Comparison of ENCODE assay signal across 26 cellular contexts in genomic region chrX:137143864-137144263, GRCh38.
"Had no signal": no experiment of that assay in that cellular context is flagged by ENCODE, and none has a peak within 500 bp of the region (broad histone marks: within the 10 kb centered on the region; RNA-seq: fewer than 3 reads in every experiment).

No MANE protein-coding gene starts in this region.

- DNase-seq: stimulated activated CD4-positive, alpha-beta T cell treated with anti-CD3 and anti-CD28 coated beads, Interleukin-2, amount 100 ng/mL, for 48 hours; stimulated activated CD4-positive, alpha-beta T cell treated with anti-CD3 and anti-CD28 coated beads, Interleukin-4, amount 100 ng/mL, for 1 hour; stimulated activated CD4-positive, alpha-beta T cell treated with anti-CD3 and anti-CD28 coated beads, Interleukin-4, amount 100 ng/mL, for 24 hours; stimulated activated CD4-positive, alpha-beta T cell treated with anti-CD3 and anti-CD28 coated beads, Interleukin-4, amount 100 ng/mL, for 4 hours; stimulated activated CD8-positive, alpha-beta memory T cell treated with anti-CD3 and anti-CD28 coated beads, Interleukin-4, amount 100 ng/mL, for 48 hours; stimulated activated naive B cell treated with anti-CD40 and anti-IgM and Interleukin-4, amounts not matched to agents 10 μg/mL and 1 μg/mL and 100 μg/mL, for 72 hours; stimulated activated naive CD4-positive, alpha-beta T cell; stimulated activated naive CD4-positive, alpha-beta T cell treated with Interleukin-2 at 50 U/mL for 16 hours; stimulated activated naive CD8-positive, alpha-beta T cell treated with anti-CD3 and anti-CD28 coated beads, Interleukin-15, amount 100 ng/mL, for 72 hours; stimulated activated naive CD8-positive, alpha-beta T cell treated with anti-CD3 and anti-CD28 coated beads, Interleukin-15, Interleukin-2, amounts not matched to agents 100 U/mL and 50 U/mL, for 24 hours; stomach; substantia nigra; testis; thyroid gland; tibial artery; transverse colon; trophoblast cell; upper lobe of left lung; upper lobe of right lung; uterus had no signal

- ATAC-seq: stimulated activated effector memory CD8-positive, alpha-beta T cell treated with anti-CD3 and anti-CD28 coated beads, Interleukin-12 subunit alpha, Interleukin-12 subunit beta, amount 100 ng/mL, for 72 hours; stimulated activated memory B cell treated with anti-CD40 and anti-IgM and Interleukin-4, amounts not matched to agents 10 μg/mL and 1 μg/mL and 100 μg/mL, for 72 hours; stimulated activated naive B cell treated with anti-CD40 and anti-IgM and Interleukin-4, amounts not matched to agents 10 μg/mL and 1 μg/mL and 100 μg/mL, for 72 hours; stimulated activated naive CD8-positive, alpha-beta T cell treated with anti-CD3 and anti-CD28 coated beads, Interleukin-15, amount 100 ng/mL, for 72 hours; stimulated activated naive CD8-positive, alpha-beta T cell treated with anti-CD3 and anti-CD28 coated beads, Interleukin-15, Interleukin-2, amounts not matched to agents 100 U/mL and 50 U/mL, for 24 hours; upper lobe of right lung had no signal

- H3K4me3 ChIP-seq: stomach, suprapubic skin, testis, thoracic aorta, thyroid gland, tibial artery, tibial nerve, transverse colon, upper lobe of left lung, upper lobe of right lung, uterus, vagina had no signal

- H3K9me3 ChIP-seq: stomach, suprapubic skin, testis, thoracic aorta, thyroid gland, tibial artery, tibial nerve, transverse colon, upper lobe of left lung, upper lobe of right lung, uterus, vagina had no signal

- H3K27me3 ChIP-seq: stomach, suprapubic skin, testis, thyroid gland, tibial artery, tibial nerve, transverse colon, upper lobe of left lung, upper lobe of right lung, uterus, vagina had no signal

- H3K27ac ChIP-seq: stomach, suprapubic skin, testis, thoracic aorta, thyroid gland, tibial artery, tibial nerve, transverse colon, upper lobe of left lung, upper lobe of right lung, uterus, vagina had no signal

- H3K4me1 ChIP-seq: stomach, suprapubic skin, testis, thyroid gland, tibial artery, tibial nerve, transverse colon, upper lobe of left lung, upper lobe of right lung, uterus, vagina had no signal

- H3K36me3 ChIP-seq: stomach, suprapubic skin, thoracic aorta, thyroid gland, tibial artery, tibial nerve, transverse colon, upper lobe of left lung, upper lobe of right lung, uterus, vagina had no signal
